In genomic region chr5:23136958-23137357, GRCh38 we compare ENCODE assay signal across 29 cellular contexts.
"Had no signal": no experiment of that assay in that cellular context is flagged by ENCODE, and none has a peak within 500 bp of the region (broad histone marks: within the 10 kb centered on the region; RNA-seq: fewer than 3 reads in every experiment).

No MANE protein-coding gene starts in this region.

- ATAC-seq: naive thymus-derived CD4-positive, alpha-beta T cell; natural killer cell; psoas muscle; right cardiac atrium; sciatic nerve; stimulated activated memory B cell treated with anti-CD40 and anti-IgM and Interleukin-4, amounts not matched to agents 10 μg/mL and 1 μg/mL and 100 μg/mL, for 72 hours; stimulated activated naive CD8-positive, alpha-beta T cell treated with anti-CD3 and anti-CD28 coated beads, Interleukin-15, amount 100 ng/mL, for 72 hours; stimulated activated naive CD8-positive, alpha-beta T cell treated with anti-CD3 and anti-CD28 coated beads, Interleukin-15, Interleukin-2, amounts not matched to agents 100 U/mL and 50 U/mL, for 24 hours had no signal

- H3K27me3 ChIP-seq: neural progenitor cell, ovary, spleen, suprapubic skin, testis, tibial artery, transverse colon, upper lobe of left lung had no signal

- H3K27ac ChIP-seq: neural progenitor cell, ovary, parathyroid adenoma, psoas muscle, skin epidermis, spleen, suprapubic skin, testis, tibial artery, transverse colon, upper lobe of left lung had no signal

- H3K4me3 ChIP-seq: neural progenitor cell, ovary, psoas muscle, skin epidermis, smooth muscle cell, spleen, suprapubic skin, testis, tibial artery, transverse colon, upper lobe of left lung had no signal

- H3K4me1 ChIP-seq: neural progenitor cell, parathyroid adenoma, psoas muscle, spleen, suprapubic skin, testis, tibial artery, transverse colon, upper lobe of left lung had no signal

- H3K79me2 ChIP-seq: parathyroid adenoma had no signal

- H3K36me3 ChIP-seq: neural progenitor cell, ovary, spleen, suprapubic skin, tibial artery, transverse colon, upper lobe of left lung had no signal

- FAIRE-seq: urothelium cell line had no signal

- H3K9me3 ChIP-seq: ovary, psoas muscle, spleen, suprapubic skin, testis, tibial artery, transverse colon, upper lobe of left lung had no signal

- H2AFZ ChIP-seq: neural progenitor cell, parathyroid adenoma had no signal

- DNase-seq: naive thymus-derived CD4-positive, alpha-beta T cell; natural killer cell; occipital lobe; ovary; posterior cingulate gyrus; psoas muscle; right cardiac atrium; spleen; stimulated activated CD4-positive, alpha-beta T cell treated with anti-CD3 and anti-CD28 coated beads, Interleukin-12 subunit alpha, Interleukin-12 subunit beta, amount 100 ng/mL, for 4 hours; stimulated activated CD4-positive, alpha-beta T cell treated with anti-CD3 and anti-CD28 coated beads, Interleukin-1b, Interleukin-23, amount 100 ng/mL, for 48 hours; stimulated activated CD4-positive, alpha-beta T cell treated with anti-CD3 and anti-CD28 coated beads, Interleukin-4, amount 100 ng/mL, for 1 hour; stimulated activated CD4-positive, alpha-beta T cell treated with anti-CD3 and anti-CD28 coated beads, Interleukin-4, amount 100 ng/mL, for 4 hours; stimulated activated CD8-positive, alpha-beta memory T cell treated with anti-CD3 and anti-CD28 coated beads, Interleukin-4, amount 100 ng/mL, for 48 hours; stimulated activated naive CD4-positive, alpha-beta T cell; stimulated activated naive CD8-positive, alpha-beta T cell treated with anti-CD3 and anti-CD28 coated beads, Interleukin-15, amount 100 ng/mL, for 72 hours; stimulated activated naive CD8-positive, alpha-beta T cell treated with anti-CD3 and anti-CD28 coated beads, Interleukin-15, Interleukin-2, amounts not matched to agents 100 U/mL and 50 U/mL, for 24 hours; substantia nigra; testis; tibial artery; transverse colon; upper lobe of left lung had no signal

- H3K4me2 ChIP-seq: neural progenitor cell, smooth muscle cell had no signal

- H3K9ac ChIP-seq: neural progenitor cell, parathyroid adenoma had no signal
